In the genomic region with DNA sequence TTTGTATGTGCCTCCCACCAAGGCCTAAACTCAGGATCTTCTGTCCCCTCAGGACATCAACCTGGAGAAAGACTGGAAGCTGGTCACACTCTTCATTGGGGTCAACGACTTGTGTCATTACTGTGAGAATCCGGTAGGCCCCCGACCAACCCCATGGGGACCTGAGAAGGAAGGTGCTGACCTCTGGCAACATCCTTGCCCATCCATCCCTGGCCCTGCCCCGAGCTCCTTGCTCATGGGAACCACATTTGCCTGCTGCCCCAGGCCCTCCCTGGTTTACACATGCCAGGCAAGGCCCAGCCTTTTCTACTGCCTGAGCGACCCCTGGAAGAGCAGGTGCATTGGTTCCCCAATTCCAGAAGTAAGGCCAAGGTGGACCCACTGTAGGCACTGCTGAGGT, we compare ENCODE assay signal across 12 cellular contexts.
A peak's percentile ranks its signal among the peaks of the same experiment; 100 is the strongest.
DNase-seq lines count a peak whose midpoint lies in the region; ATAC-seq and TF ChIP-seq lines count a peak whose summit lies in the region.
"Had no signal": no experiment of that assay in that cellular context is flagged by ENCODE, and none has a peak within 500 bp of the region (broad histone marks: within the 10 kb centered on the region; RNA-seq: fewer than 3 reads in every experiment).

No MANE protein-coding gene starts in this region.

- H3K9me3 ChIP-seq in right atrium auricular region (no peaks in the 10 kb centered on the region), vagina (no peaks in the 10 kb centered on the region)

- peaks cover 51 to 60% of the 10 kb centered on the region in 2 donors for H3K4me1 Mint-ChIP-seq in natural killer cell treated with Interleukin-12 subunit alpha and Interleukin-12 subunit beta and Interleukin-15 and Interleukin-18, amount 100 ng/mL, for 72 hours (ENCODE audit: low read depth in 2 of 2)
- peaks cover 38 to 49% of the 10 kb centered on the region in 2 donors for H3K4me1 Mint-ChIP-seq in natural killer cell

- H3K27ac ChIP-seq in right atrium auricular region = peak overlapping the region; percentile 86 to 92
- peak overlapping the region; percentile 87 for H3K27ac ChIP-seq in vagina

- H3K9me3 Mint-ChIP-seq in natural killer cell treated with Interleukin-12 subunit alpha and Interleukin-12 subunit beta and Interleukin-15 and Interleukin-18, amount 100 ng/mL, for 72 hours = peaks cover 6% of the 10 kb centered on the region
- H3K9me3 Mint-ChIP-seq in natural killer cell = no peaks in the 10 kb centered on the region
- H3K9me3 Mint-ChIP-seq: neural crest cell had no signal

- no peak for TF ChIP-seq POLR2A in vagina (IDR thresholded peaks at IDR 0.05)

- no peaks in the 10 kb centered on the region for H3K27me3 Mint-ChIP-seq in natural killer cell treated with Interleukin-12 subunit alpha and Interleukin-12 subunit beta and Interleukin-15 and Interleukin-18, amount 100 ng/mL, for 72 hours
- no peaks in the 10 kb centered on the region for H3K27me3 Mint-ChIP-seq in natural killer cell (ENCODE audit: low read depth in 2 of 2)
- H3K27me3 Mint-ChIP-seq: B cell had no signal

- H3K4me3 Mint-ChIP-seq in natural killer cell treated with Interleukin-12 subunit alpha and Interleukin-12 subunit beta and Interleukin-15 and Interleukin-18, amount 100 ng/mL, for 72 hours = no peak overlapping the region
- H3K4me3 Mint-ChIP-seq in natural killer cell = no peak overlapping the region
- H3K4me3 Mint-ChIP-seq: B cell, neural crest cell had no signal

- ATAC-seq in natural killer cell treated with Interleukin-12 subunit alpha and Interleukin-12 subunit beta and Interleukin-15 and Interleukin-18, amount 100 ng/mL, for 72 hours = no peak
- ATAC-seq in natural killer cell (no peak), HG03045 (IDR thresholded peaks at IDR 0.05; ENCODE audit: unreplicated experiment) (no peak), HG03342 (IDR thresholded peaks at IDR 0.05; ENCODE audit: unreplicated experiment) (no peak), GM21390 (IDR thresholded peaks at IDR 0.05; ENCODE audit: unreplicated experiment) (no peak)

- TF ChIP-seq CTCF in natural killer cell (IDR thresholded peaks at IDR 0.05) = no peak
- no peak for TF ChIP-seq CTCF in right atrium auricular region (IDR thresholded peaks at IDR 0.05)
- TF ChIP-seq CTCF in vagina (IDR thresholded peaks at IDR 0.05) = no peak

- H3K27me3 ChIP-seq in right atrium auricular region (no peaks in the 10 kb centered on the region), vagina (no peaks in the 10 kb centered on the region)

- peak overlapping the region; percentile 90 to 100 for H3K27ac Mint-ChIP-seq in natural killer cell treated with Interleukin-12 subunit alpha and Interleukin-12 subunit beta and Interleukin-15 and Interleukin-18, amount 100 ng/mL, for 72 hours
- H3K27ac Mint-ChIP-seq in natural killer cell = peak overlapping the region in 1 of 2 donors; percentile 75
- H3K27ac Mint-ChIP-seq: B cell had no signal

- intact Hi-C loops in natural killer cell (cut with micrococcal nuclease) (loop anchor here (10.0 kb wide), 2 partner anchors 128 to 388 kb away; partner anchors contain the start of gene PPP1CB), posterior vena cava (cut with DNase I) (no loop called here), vagina (cut with DNase I) (loop anchor here (10.0 kb wide), 1 partner anchor 128 kb away; the partner anchor contains the start of gene PPP1CB)

- H3K36me3 ChIP-seq in right atrium auricular region = no peaks in the 10 kb centered on the region
- H3K36me3 ChIP-seq in vagina = no peaks in the 10 kb centered on the region

- H3K36me3 Mint-ChIP-seq in natural killer cell treated with Interleukin-12 subunit alpha and Interleukin-12 subunit beta and Interleukin-15 and Interleukin-18, amount 100 ng/mL, for 72 hours = no peaks in the 10 kb centered on the region
- H3K36me3 Mint-ChIP-seq in natural killer cell = no peaks in the 10 kb centered on the region

- DNase-seq in natural killer cell treated with Interleukin-12 subunit alpha and Interleukin-12 subunit beta and Interleukin-15 and Interleukin-18, amount 100 ng/mL, for 72 hours (ENCODE audit: low spot score) = peak; percentile 23
- no peak for DNase-seq in natural killer cell
- no peak for DNase-seq in right atrium auricular region (ENCODE audit: low spot score)
- DNase-seq in posterior vena cava (ENCODE audit: low spot score) = peak; percentile 77
- DNase-seq in vagina (ENCODE audit: extremely low spot score in 2 of 2) = no peak
- DNase-seq: activated CD4-positive, CD25-positive, alpha-beta regulatory T cell; NCI-H2171 treated with DMSO at 0.1 percent for 48 hours had no signal

- H3K4me1 ChIP-seq in right atrium auricular region (peaks cover 0 to 52% of the 10 kb centered on the region in 2 donors), vagina (peaks cover 58% of the 10 kb centered on the region)

- H3K4me3 ChIP-seq in right atrium auricular region = no peak overlapping the region
- no peak overlapping the region for H3K4me3 ChIP-seq in vagina

Comparison
In these comparisons a context has a peak if more than half of its experiments do, and no peak if none do; other contexts are left out.
1. DNase-seq: peak in natural killer cell treated with Interleukin-12 subunit alpha and Interleukin-12 subunit beta and Interleukin-15 and Interleukin-18, amount 100 ng/mL, for 72 hours (single experiment) and posterior vena cava (single experiment); none in natural killer cell (single experiment), right atrium auricular region (single experiment) and vagina (0 of 2).
2. intact Hi-C loops: an anchor here in natural killer cell (10.0 kb wide) and vagina (10.0 kb wide); none called in posterior vena cava.